25 cellular contexts compared by ENCODE assay signal in genomic region chr20:38631155-38632022, GRCh38. TPM values are rescaled to one million over a fixed set of nuclear protein-coding genes. Genes with fewer than 3 reads are reported as not detected.
DNase-seq lines count a peak whose midpoint lies in the region; ATAC-seq, FAIRE-seq and TF ChIP-seq lines count a peak whose summit lies in the region.
"Had no signal": no experiment of that assay in that cellular context is flagged by ENCODE, and none has a peak within 500 bp of the region (broad histone marks: within the 10 kb centered on the region; RNA-seq: fewer than 3 reads in every experiment).

No MANE protein-coding gene starts in this region.

- TF ChIP-seq CTCF in A549 (IDR thresholded peaks at IDR 0.05) = no peak
- TF ChIP-seq CTCF in H1 (IDR thresholded peaks at IDR 0.05; ENCODE audit: control extremely low read depth in 1 of 3, insufficient read depth in 1 of 3, low read depth in 1 of 3, low read length in 3 of 3) = no peak

- H2AFZ ChIP-seq in H1 (ENCODE audit: low read length) = no peak overlapping the region

- no peak overlapping the region for H3K56ac ChIP-seq in H1 (replicated peaks; ENCODE audit: insufficient read length, low read depth, low read length)

- no peak overlapping the region for H4K8ac ChIP-seq in H1 (ENCODE audit: extremely low read depth, insufficient read depth, low read length)

- H3K4me3 ChIP-seq in A549 (no peak overlapping the region), H1 (ENCODE audit: extremely low read depth in 1 of 4, insufficient read depth in 2 of 4, low read depth in 3 of 4, low read length in 4 of 4) (no peak overlapping the region)
- H3K4me3 ChIP-seq: lower lobe of right lung, MG63 had no signal

- H2BK20ac ChIP-seq in H1 (ENCODE audit: low read length) = no peak overlapping the region

- peaks cover 7 to 34% of the 10 kb centered on the region in 2 donors for H3K27me3 Mint-ChIP-seq in effector memory CD8-positive, alpha-beta T cell

- no peak overlapping the region for H3K14ac ChIP-seq in H1 (ENCODE audit: insufficient read length)

- no peaks in the 10 kb centered on the region for H3K36me3 Mint-ChIP-seq in effector memory CD8-positive, alpha-beta T cell (ENCODE audit: insufficient read depth)

- H3K9ac ChIP-seq in H1 (replicated peaks in 1 of 4; ENCODE audit: extremely low read depth in 1 of 4, low read depth in 3 of 4, low read length in 3 of 4) = no peak overlapping the region

- H3K4me1 ChIP-seq in A549 (peaks cover 14% of the 10 kb centered on the region; the same call in 1 of the 3 replicates), H1 (replicated peaks in 1 of 4; ENCODE audit: control insufficient read depth in 3 of 4, insufficient read depth in 4 of 4, low read length in 3 of 4) (peaks cover 0 to 6% (median 2%) of the 10 kb centered on the region in 4 experiments; a peak in 3 of 7 replicates)
- H3K4me1 ChIP-seq: lower lobe of right lung had no signal

- peak overlapping the region; percentile 39 to 49; a peak in 4 of 6 replicates for H3K27ac ChIP-seq in A549
- no peak overlapping the region for H3K27ac ChIP-seq in H1 (ENCODE audit: low read depth, low read length)
- H3K27ac ChIP-seq: C4-2B, lower lobe of right lung had no signal

- TF ChIP-seq RAD21 in A549 (conservative IDR thresholded peaks at IDR 0.05 in 1 of 2, IDR thresholded peaks at IDR 0.05 in 1 of 2) (no peak), H1 (IDR thresholded peaks at IDR 0.05 in 1 of 2, conservative IDR thresholded peaks at IDR 0.05 in 1 of 2; ENCODE audit: low read depth in 2 of 2, low read length in 2 of 2) (no peak)

- H3K4ac ChIP-seq in H1 (replicated peaks; ENCODE audit: insufficient read length, low read depth, low read length) = no peak overlapping the region

- no peak overlapping the region for H4K5ac ChIP-seq in H1 (ENCODE audit: insufficient read length, low read depth, low read length)

- WGBS in A549 (ENCODE audit: missing lambda C conversion rate) = 58% methylated on average over 5 of the region's 5 CpGs
- 64% methylated on average over 5 of the region's 5 CpGs; no CpG with 5 or more reads in 1 of the 2 experiments for WGBS in H1 (ENCODE audit: extremely low coverage in 1 of 2, insufficient coverage in 1 of 2, insufficient read length in 1 of 2, insufficient replicate concordance in 2 of 2, low coverage in 1 of 2, low lambda C conversion rate in 2 of 2, missing lambda C conversion rate in 1 of 2), 2 experiments

- H2BK5ac ChIP-seq in H1 (ENCODE audit: low read depth, low read length) = no peak overlapping the region

- POLR2A ChIA-PET in A549 (lab: Yijun Ruan, JAX) = no interaction called here
- POLR2A ChIA-PET in H1 (lab: Charles Lee; ENCODE audit: partially characterized antibody) = no interaction called here

- ATAC-seq in A549 (no peak), HG03442 (IDR thresholded peaks at IDR 0.05; ENCODE audit: unreplicated experiment) (no peak), HG03460 (IDR thresholded peaks at IDR 0.05; ENCODE audit: unreplicated experiment) (no peak)
- ATAC-seq in effector memory CD8-positive, alpha-beta T cell (replicated peaks) = no peak
- ATAC-seq: activated CD4-positive, alpha-beta T cell treated with anti-CD3 and anti-CD28 coated beads for 36 hours; lower lobe of right lung; sciatic nerve had no signal

- H3K23me2 ChIP-seq in H1 (ENCODE audit: low read depth, low read length) = peaks cover 6% of the 10 kb centered on the region; the same call in 1 of the 2 replicates

- no peaks in the 10 kb centered on the region for H3K9me3 ChIP-seq in A549
- no peaks in the 10 kb centered on the region for H3K9me3 ChIP-seq in H1 (ENCODE audit: insufficient read depth in 2 of 2, low read depth in 1 of 2, low read length in 1 of 2)
- H3K9me3 ChIP-seq: lower lobe of right lung had no signal

- no peaks in the 10 kb centered on the region for H3K36me3 ChIP-seq in H1 (ENCODE audit: control insufficient read depth in 2 of 4, insufficient read depth in 4 of 4, low read length in 3 of 4)
- H3K36me3 ChIP-seq: lower lobe of right lung, MG63 had no signal

- H3K9me3 Mint-ChIP-seq in effector memory CD8-positive, alpha-beta T cell = no peaks in the 10 kb centered on the region

- no peak overlapping the region for H3K4me3 Mint-ChIP-seq in effector memory CD8-positive, alpha-beta T cell
- H3K4me3 Mint-ChIP-seq: activated CD4-positive, alpha-beta T cell treated with anti-CD3 and anti-CD28 coated beads for 36 hours had no signal

- FAIRE-seq in A549 (lab: Jason Lieb, UNC) (no peak), HTR-8/SVneo (lab: Jason Lieb, UNC) (no peak), H1 (lab: Jason Lieb, UNC) (no peak)
- FAIRE-seq: kidney had no signal

- TF ChIP-seq EP300 in A549 (IDR thresholded peaks at IDR 0.05) = no peak
- TF ChIP-seq EP300 in H1 (IDR thresholded peaks at IDR 0.05; ENCODE audit: borderline replicate concordance in 1 of 2, low read depth in 2 of 2, low read length in 2 of 2) = no peak

- CTCF ChIA-PET in A549 (lab: Yijun Ruan, JAX) = interaction anchor here (0.6 to 3.3 kb wide), 6 partner anchors 12 to 896 kb away, joined by 3 to 21 read pairs (median 4); no protein-coding TSS in a partner anchor
- CTCF ChIA-PET in H1 (lab: Charles Lee; ENCODE audit: partially characterized antibody) = interaction anchor here (0.6 to 3.7 kb wide), 5 partner anchors 12 to 751 kb away, joined by 3 to 27 read pairs (median 3); partner anchors contain the start of gene SLC32A1

- H4K20me1 ChIP-seq in H1 (replicated peaks in 1 of 2; ENCODE audit: control insufficient read depth in 1 of 2, insufficient read depth in 2 of 2, low read length in 2 of 2) = no peaks in the 10 kb centered on the region

- no peak overlapping the region for H3K18ac ChIP-seq in H1 (ENCODE audit: extremely low read depth, low read length)

- no peaks in the 10 kb centered on the region for H3K79me1 ChIP-seq in H1 (ENCODE audit: low read depth, low read length)

- H2BK120ac ChIP-seq in H1 (replicated peaks; ENCODE audit: low read depth, low read length) = no peak overlapping the region

- H3K4me1 Mint-ChIP-seq in effector memory CD8-positive, alpha-beta T cell (ENCODE audit: low read depth in 2 of 2) = peaks cover 4 to 5% of the 10 kb centered on the region in 2 donors
- H3K4me1 Mint-ChIP-seq: activated CD4-positive, alpha-beta T cell treated with anti-CD3 and anti-CD28 coated beads for 36 hours had no signal

- H2BK15ac ChIP-seq in H1 (ENCODE audit: low read length) = no peak overlapping the region

- peak overlapping the region; percentile 3; the same call in 2 of the 3 replicates for H3K4me2 ChIP-seq in A549
- H3K4me2 ChIP-seq in H1 (ENCODE audit: insufficient read depth in 1 of 2, low read depth in 2 of 2, low read length in 2 of 2) = no peak overlapping the region

- no peak overlapping the region for H4K91ac ChIP-seq in H1 (replicated peaks; ENCODE audit: insufficient read length, low read length)

- no peak overlapping the region for H2BK12ac ChIP-seq in H1 (ENCODE audit: low read depth, low read length)

- no peak overlapping the region for H2AK5ac ChIP-seq in H1 (ENCODE audit: low read depth, low read length)

- peaks cover 0 to 2% (median 0%) of the 10 kb centered on the region in 4 experiments; a peak in 1 of 7 replicates for H3K27me3 ChIP-seq in H1 (replicated peaks in 1 of 4; ENCODE audit: control insufficient read depth in 3 of 4, extremely low read depth in 1 of 4, insufficient read depth in 3 of 4, low read length in 3 of 4)

- no peak overlapping the region for H3K27ac Mint-ChIP-seq in effector memory CD8-positive, alpha-beta T cell
- H3K27ac Mint-ChIP-seq: activated CD4-positive, alpha-beta T cell treated with anti-CD3 and anti-CD28 coated beads for 36 hours had no signal

- H3K23ac ChIP-seq in H1 (ENCODE audit: insufficient read length) = no peak overlapping the region

- no peaks in the 10 kb centered on the region for H3K79me2 ChIP-seq in H1 (ENCODE audit: control insufficient read depth in 1 of 2, insufficient read depth in 2 of 2, low read length in 2 of 2)

- DNase-seq in A549 (ENCODE audit: low read depth in 1 of 2, low spot score in 1 of 2) (no peak), HTR-8/SVneo (ENCODE audit: insufficient read length, low spot score) (peak; percentile 46), SW480 (ENCODE audit: low spot score) (peak; percentile 45), H1 (ENCODE audit: low read depth in 1 of 2, low spot score in 2 of 2) (no peak), NCI-H1930 (lab: John Stamatoyannopoulos, UW) (no peak)
- DNase-seq in effector memory CD8-positive, alpha-beta T cell = no peak
- DNase-seq: activated CD4-positive, alpha-beta T cell treated with anti-CD3 and anti-CD28 coated beads for 36 hours; HCEC 1CT; IMR-90; kidney; lower lobe of right lung; MG63; NCI-H1694 treated with DMSO at 0.1 percent for 48 hours; NCI-H69; posterior cingulate gyrus; stimulated activated naive CD4-positive, alpha-beta T cell treated with Interleukin-2 at 50 U/mL for 16 hours; T1000 had no signal

- TF ChIP-seq POLR2A in A549 (IDR thresholded peaks at IDR 0.05; ENCODE audit: low read length) (no peak), H1 (IDR thresholded peaks at IDR 0.05; ENCODE audit: control extremely low read depth in 1 of 2, low read depth in 2 of 2, low read length in 2 of 2) (no peak)

RNA-seq across cellular contexts. Expression of gene ARHGAP40, which starts 29.8 kb away (rescaled TPM):
- polyA plus RNA-seq in A549 (2011; rRNA removed) (not detected in 2 replicates), A549 (2017; fragmentation: RNase III; extraction: RNeasy Plus Mini Kit Qiagen cat#74134 plus additional on column Dnase treatment) (not detected in 3 replicates), H1 (2011; rRNA removed) (0.69 and 1.4 TPM in 2 replicates)
- not detected in 2 replicates for polyA plus RNA-seq in A549 (2012; cell fraction: cytosol; rRNA removed)
- polyA plus RNA-seq in A549 (2012; cell fraction: nucleus; rRNA removed) = 0.02 TPM in 1 of 2 replicates, not detected in the other
- not detected in 2 replicates for polyA minus RNA-seq in A549 (2011; rRNA and poly(A)+ RNA removed)
- total RNA-seq in H1 (2021; fragmentation: NEBNext Ultra II Directional; extraction: Animal tissue kit (Norgen Biotek cat#: 25700)) = 0.74 and 0.86 TPM in 2 replicates
- polyA plus RNA-seq in H1 (2011; cell fraction: cytosol; rRNA removed) = 0.94 TPM
- polyA plus RNA-seq in H1 (2011; cell fraction: nucleus; rRNA removed) = 2.7 TPM
- 1.0 to 1.5 TPM (median 1.2 TPM) in 4 replicates for polyA plus RNA-seq in H1 (2012, experiment 1 of 2)
- 0.77 TPM for polyA plus RNA-seq in H1 (2012, experiment 2 of 2)
- 0.45 TPM for polyA plus RNA-seq in H1 (2013, experiment 1 of 2)
- 0.42 TPM for polyA plus RNA-seq in H1 (2013, experiment 2 of 2)
- 0.44 and 0.71 TPM in 2 replicates for polyA minus RNA-seq in H1 (2011; rRNA and poly(A)+ RNA removed)
- polyA minus RNA-seq in H1 (2011; cell fraction: cytosol; rRNA and poly(A)+ RNA removed) = not detected
- polyA minus RNA-seq in H1 (2011; cell fraction: nucleus; rRNA and poly(A)+ RNA removed) = 0.40 TPM
- total RNA-seq: activated CD4-positive, alpha-beta T cell treated with anti-CD3 and anti-CD28 coated beads for 36 hours; G401; IMR-90; sciatic nerve had no signal
- polyA plus RNA-seq: IMR-90 had no signal

RNA-seq across cellular contexts. Expression of gene ADIG, which starts 50.4 kb away (rescaled TPM):
- polyA plus RNA-seq in A549 (2011; rRNA removed) (not detected in 2 replicates), A549 (2017; fragmentation: RNase III; extraction: RNeasy Plus Mini Kit Qiagen cat#74134 plus additional on column Dnase treatment) (not detected in 3 replicates), H1 (2011; rRNA removed) (not detected in 2 replicates)
- polyA plus RNA-seq in A549 (2012; cell fraction: cytosol; rRNA removed) = not detected in 2 replicates
- not detected in 2 replicates for polyA plus RNA-seq in A549 (2012; cell fraction: nucleus; rRNA removed)
- polyA minus RNA-seq in A549 (2011; rRNA and poly(A)+ RNA removed) = 0.70 TPM in 1 of 2 replicates, not detected in the other
- not detected in 2 replicates for total RNA-seq in H1 (2021; fragmentation: NEBNext Ultra II Directional; extraction: Animal tissue kit (Norgen Biotek cat#: 25700))
- polyA plus RNA-seq in H1 (2011; cell fraction: cytosol; rRNA removed) = not detected
- not detected for polyA plus RNA-seq in H1 (2011; cell fraction: nucleus; rRNA removed)
- not detected in 4 replicates for polyA plus RNA-seq in H1 (2012, experiment 1 of 2)
- not detected for polyA plus RNA-seq in H1 (2012, experiment 2 of 2)
- polyA plus RNA-seq in H1 (2013, experiment 1 of 2) = not detected
- not detected for polyA plus RNA-seq in H1 (2013, experiment 2 of 2)
- not detected in 2 replicates for polyA minus RNA-seq in H1 (2011; rRNA and poly(A)+ RNA removed)
- not detected for polyA minus RNA-seq in H1 (2011; cell fraction: cytosol; rRNA and poly(A)+ RNA removed)
- polyA minus RNA-seq in H1 (2011; cell fraction: nucleus; rRNA and poly(A)+ RNA removed) = not detected
- total RNA-seq: activated CD4-positive, alpha-beta T cell treated with anti-CD3 and anti-CD28 coated beads for 36 hours; G401; IMR-90; kidney; lower lobe of right lung; sciatic nerve had no signal
- polyA plus RNA-seq: adipose tissue, IMR-90, neural cell, thymus had no signal

Comparison
In these comparisons a context has a peak if more than half of its experiments do, and no peak if none do; other contexts are left out.
1. DNase-seq: peak in HTR-8/SVneo (single experiment) and SW480 (single experiment); none in A549 (0 of 2), H1 (0 of 2), NCI-H1930 (0 of 2) and effector memory CD8-positive, alpha-beta T cell (0 of 3).